16 cellular contexts compared by ENCODE assay signal in the genomic region with DNA sequence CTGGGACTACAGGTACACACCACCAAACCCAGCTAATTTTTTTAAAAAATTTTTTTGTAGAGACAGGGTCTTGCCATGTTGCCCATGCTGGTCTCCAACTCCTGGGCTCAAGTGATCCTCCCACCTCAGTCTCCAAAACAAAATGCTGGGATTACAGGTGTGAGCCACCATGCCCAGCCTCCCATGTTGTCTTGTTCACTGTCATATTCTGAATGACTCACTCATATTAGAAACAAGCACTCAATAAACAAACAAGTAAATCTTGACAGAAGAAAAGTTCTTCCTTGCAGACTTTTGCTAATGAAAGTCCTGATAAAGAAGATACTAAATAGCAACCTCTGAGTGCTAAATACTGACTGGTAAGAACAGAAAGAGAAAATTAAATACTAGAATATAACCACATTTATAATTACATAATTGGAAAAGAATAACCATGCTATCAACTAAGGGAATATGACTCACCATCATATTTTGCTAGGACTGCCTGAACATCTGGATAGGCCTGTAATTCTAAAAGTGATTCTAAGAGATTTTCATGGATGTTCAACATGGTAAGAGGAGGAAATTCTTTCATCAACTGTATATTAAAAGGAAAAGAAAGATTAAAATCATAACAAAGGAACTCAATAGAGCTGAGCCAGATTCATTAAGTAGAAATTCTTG. TPM values are rescaled to one million over a fixed set of nuclear protein-coding genes. Genes with fewer than 3 reads are reported as not detected.
DNase-seq lines count a peak whose midpoint lies in the region; ATAC-seq, FAIRE-seq and TF ChIP-seq lines count a peak whose summit lies in the region.
"Had no signal": no experiment of that assay in that cellular context is flagged by ENCODE, and none has a peak within 500 bp of the region (broad histone marks: within the 10 kb centered on the region; RNA-seq: fewer than 3 reads in every experiment).

No MANE protein-coding gene starts in this region.

- no peaks in the 10 kb centered on the region for H3K27me3 ChIP-seq in BE2C
- H3K27me3 ChIP-seq in pancreas = no peaks in the 10 kb centered on the region
- H3K27me3 ChIP-seq: SJSA1 had no signal

- H3K36me3 ChIP-seq in BE2C = peaks cover 18% of the 10 kb centered on the region
- H3K36me3 ChIP-seq in pancreas = peaks cover 0 to 10% (median 0%) of the 10 kb centered on the region in 3 donors

- no peak for TF ChIP-seq CTCF in HFFc6 (IDR thresholded peaks at IDR 0.05)
- TF ChIP-seq CTCF in choroid plexus epithelial cell (conservative IDR thresholded peaks at IDR 0.05; ENCODE audit: low read depth, low read length) = no peak
- TF ChIP-seq CTCF in fibroblast of the aortic adventitia (IDR thresholded peaks at IDR 0.05; ENCODE audit: insufficient read depth, low read length) = no peak
- TF ChIP-seq CTCF in BE2C (IDR thresholded peaks at IDR 0.05; ENCODE audit: low read depth, low read length) = no peak
- no peak for TF ChIP-seq CTCF in pancreas (IDR thresholded peaks at IDR 0.05)

- no peak overlapping the region for H3K4me3 Mint-ChIP-seq in HFFc6
- H3K4me3 Mint-ChIP-seq: CD14-positive monocyte had no signal

- H3K36me3 Mint-ChIP-seq in HFFc6 (ENCODE audit: low read depth) = peaks cover 19% of the 10 kb centered on the region

- no peak overlapping the region for H3K27ac ChIP-seq in pancreas
- H3K27ac ChIP-seq: SJSA1 had no signal

- peak; percentile 34 for FAIRE-seq in A204.1 (lab: Jason Lieb, UNC)
- FAIRE-seq in pancreas (lab: Jason Lieb, UNC) = no peak
- FAIRE-seq: GM12892 had no signal

- peak overlapping the region; percentile 22; the same call in 1 of the 2 replicates for H3K27ac Mint-ChIP-seq in HFFc6
- H3K27ac Mint-ChIP-seq: CD14-positive monocyte had no signal

- DNase-seq in HFFc6 (no peak), choroid plexus epithelial cell (ENCODE audit: low read depth) (peak; percentile 48), fibroblast of the aortic adventitia (ENCODE audit: low read depth) (peak; percentile 28), NCI-H1092 treated with DMSO at 0.1 percent for 48 hours (lab: John Stamatoyannopoulos, UW) (no peak), BE2C (no peak), pancreas (no peak)
- DNase-seq: COR-L47, NCI-H146, NCI-H2081 treated with DMSO at 0.1 percent for 48 hours, NCI-H524, RPMI8226 had no signal

- no peaks in the 10 kb centered on the region for H3K9me3 ChIP-seq in BE2C
- no peaks in the 10 kb centered on the region for H3K9me3 ChIP-seq in pancreas
- H3K9me3 ChIP-seq: SJSA1 had no signal

- H3K4me3 ChIP-seq in choroid plexus epithelial cell (ENCODE audit: low read depth, low read length) = no peak overlapping the region
- no peak overlapping the region for H3K4me3 ChIP-seq in fibroblast of the aortic adventitia (ENCODE audit: low read depth, low read length)
- H3K4me3 ChIP-seq in BE2C (ENCODE audit: low read depth, low read length) = no peak overlapping the region
- no peak overlapping the region for H3K4me3 ChIP-seq in pancreas
- H3K4me3 ChIP-seq: SJSA1 had no signal

- no peaks in the 10 kb centered on the region for H3K27me3 Mint-ChIP-seq in HFFc6 (ENCODE audit: insufficient read depth)

- intact Hi-C loops in pancreas (cut with DNase I) = no loop called here

- peaks cover 31% of the 10 kb centered on the region for H3K4me1 Mint-ChIP-seq in HFFc6 (ENCODE audit: low read depth)
- H3K4me1 Mint-ChIP-seq: CD14-positive monocyte had no signal

- ATAC-seq in GM21723 (IDR thresholded peaks at IDR 0.05; ENCODE audit: unreplicated experiment) (no peak), pancreas (no peak)

- no peaks in the 10 kb centered on the region for H3K9me3 Mint-ChIP-seq in HFFc6
- H3K9me3 Mint-ChIP-seq: CD14-positive monocyte had no signal

- H3K4me1 ChIP-seq in BE2C = peaks cover under 1% of the 10 kb centered on the region; the same call in 1 of the 2 replicates
- no peaks in the 10 kb centered on the region for H3K4me1 ChIP-seq in pancreas
- H3K4me1 ChIP-seq: SJSA1 had no signal

RNA-seq across cellular contexts. Expression of gene ST7L, which starts 37.3 kb away (rescaled TPM):
- 10 to 100 TPM; 20.2 to 24.5 (median 23.7) TPM for total RNA-seq in HFFc6 (2021; fragmentation: NEBNext Ultra II Directional; extraction: Animal tissue kit (Norgen Biotek cat#: 25700))
- 8.1 and 22.1 TPM in 2 replicates for total RNA-seq in fibroblast of the aortic adventitia (ENCODE audit: low replicate concordance)
- polyA plus RNA-seq in BE2C (2012; ENCODE audit: insufficient read depth, insufficient read length, low read depth) = 39.2 TPM
- 10 to 100 TPM in 4 of 6 donors, 1 to 10 TPM in 2; 9.0 to 16.9 (median 11.2) TPM for total RNA-seq in pancreas
- polyA plus RNA-seq in pancreas = 10 to 100 TPM in 1 of 2 donors, 1 to 10 TPM in 1; 9.5 to 11.6 TPM

RNA-seq across cellular contexts. Expression of gene CAPZA1, which starts 38.0 kb away (rescaled TPM):
- total RNA-seq in HFFc6 (2021; fragmentation: NEBNext Ultra II Directional; extraction: Animal tissue kit (Norgen Biotek cat#: 25700)) = 100 to 1,000 TPM; 230 to 293 (median 265) TPM
- total RNA-seq in fibroblast of the aortic adventitia (ENCODE audit: low replicate concordance) = 79.9 and 281 TPM in 2 replicates
- polyA plus RNA-seq in BE2C (2012; ENCODE audit: insufficient read depth, insufficient read length, low read depth) = 111 TPM
- total RNA-seq in pancreas = 10 to 100 TPM; 27.2 to 60.5 (median 34.7) TPM
- polyA plus RNA-seq in pancreas = 10 to 100 TPM; 27.6 to 32.3 TPM

Comparison
In these comparisons a context has a peak if more than half of its experiments do, and no peak if none do; other contexts are left out.
1. DNase-seq: peak in choroid plexus epithelial cell (single experiment) and fibroblast of the aortic adventitia (single experiment); none in HFFc6 (single experiment), NCI-H1092 treated with DMSO at 0.1 percent for 48 hours (single experiment), BE2C (single experiment) and pancreas (0 of 6).